8 cellular contexts compared by ENCODE assay signal in genomic region chr11:8688414-8689362, GRCh38. TPM values are rescaled to one million over a fixed set of nuclear protein-coding genes. Genes with fewer than 3 reads are reported as not detected.
A peak's percentile ranks its signal among the peaks of the same experiment; 100 is the strongest.
DNase-seq lines count a peak whose midpoint lies in the region; FAIRE-seq and TF ChIP-seq lines count a peak whose summit lies in the region.

No MANE protein-coding gene starts in this region.

- H4K20me1 ChIP-seq in MM.1S (ENCODE audit: insufficient read depth, low read length): 0 out of 2 replicates have a peak, but pooled peaks cover 7% of the 10 kb centered on the region

- peaks cover 45% of the 10 kb centered on the region for H3K79me2 ChIP-seq in MM.1S (ENCODE audit: low read length)

- H3K4me3 ChIP-seq in MM.1S (ENCODE audit: low read length) (peak overlapping the region; percentile 80), neutrophil (ENCODE audit: low read depth in 1 of 2, low read length in 1 of 2) (peak overlapping the region; percentile 70 to 83)

- no peak for FAIRE-seq in frontal cortex (lab: Jason Lieb, UNC)

- H3K27ac ChIP-seq in MM.1S (ENCODE audit: low read length) (peak overlapping the region; percentile 88), neutrophil (peak overlapping the region; percentile 89), substantia nigra (ENCODE audit: low read depth, low read length, poor library complexity, severe bottlenecking) (peak overlapping the region; percentile 78)

- no peaks in the 10 kb centered on the region for H3K9me3 ChIP-seq in MM.1S (replicated peaks; ENCODE audit: insufficient read depth, low read length)
- no peaks in the 10 kb centered on the region for H3K9me3 ChIP-seq in neutrophil

- H3K4me1 ChIP-seq in MM.1S (ENCODE audit: low read length): peaks cover 37% of the 10 kb centered on the region
- peaks cover 22 to 24% of the 10 kb centered on the region in 2 experiments for H3K4me1 ChIP-seq in neutrophil (ENCODE audit: control insufficient read depth in 1 of 2, insufficient read depth in 1 of 2, low read depth in 1 of 2, low read length in 1 of 2)

- TF ChIP-seq CTCF in MM.1S (IDR thresholded peaks at IDR 0.05; ENCODE audit: low read length) (peak; percentile 31), neutrophil (IDR thresholded peaks at IDR 0.05) (no peak)

- peak overlapping the region; percentile 69 for H3K9ac ChIP-seq in MM.1S (ENCODE audit: low read length)

- no peaks in the 10 kb centered on the region for H3K27me3 ChIP-seq in MM.1S (replicated peaks; ENCODE audit: insufficient read depth, low read length)
- no peaks in the 10 kb centered on the region for H3K27me3 ChIP-seq in neutrophil

- H3K4me2 ChIP-seq in MM.1S (ENCODE audit: low read depth, low read length): peak overlapping the region; percentile 90

- no peaks in the 10 kb centered on the region for H3K9me2 ChIP-seq in MM.1S (replicated peaks; ENCODE audit: insufficient read depth, low read length)

- H3K36me3 ChIP-seq in MM.1S (replicated peaks; ENCODE audit: insufficient read depth, low read length) (peaks cover 14% of the 10 kb centered on the region; the same call in 1 of the 2 replicates), neutrophil (peaks cover 33% of the 10 kb centered on the region)

- DNase-seq in GM03348 (ENCODE audit: low spot score): peak; percentile 97
- DNase-seq in HCEC 1CT: peak; percentile 97
- peak; percentile 99 for DNase-seq in MM.1S
- DNase-seq in SIG-M5 treated with dmso at 0.1 percent for 504 hours (lab: John Stamatoyannopoulos, UW; ENCODE audit: unreplicated experiment): peak; percentile 88
- peak; percentile 88 for DNase-seq in activated naive CD4-positive, alpha-beta T cell treated with Interleukin-2 at 50 U/mL for 16 hours
- peak; percentile 81 to 96 for DNase-seq in frontal cortex (ENCODE audit: low spot score in 2 of 2)
- peak; percentile 73 to 97 (median 93) for DNase-seq in substantia nigra (lab: John Stamatoyannopoulos, UW)

- H2AFZ ChIP-seq in MM.1S (ENCODE audit: low read length): peak overlapping the region; percentile 35

- peaks cover 61% of the 10 kb centered on the region for H3F3A ChIP-seq in MM.1S (ENCODE audit: insufficient read depth, low read length)

RNA-seq across cellular contexts. Expression of gene RPL27A, which starts 6.1 kb away (rescaled TPM):
- 667 TPM for total RNA-seq in frontal cortex

RNA-seq across cellular contexts. Expression of gene TRIM66, which starts 6.2 kb away (rescaled TPM):
- 2.9 TPM for total RNA-seq in frontal cortex

Comparison
In these comparisons a context has a peak if more than half of its experiments do, and no peak if none do; other contexts are left out.
1. Peak in every context shown above with its lines: DNase-seq, H3K4me3 ChIP-seq and H3K27ac ChIP-seq.